In the genomic region with DNA sequence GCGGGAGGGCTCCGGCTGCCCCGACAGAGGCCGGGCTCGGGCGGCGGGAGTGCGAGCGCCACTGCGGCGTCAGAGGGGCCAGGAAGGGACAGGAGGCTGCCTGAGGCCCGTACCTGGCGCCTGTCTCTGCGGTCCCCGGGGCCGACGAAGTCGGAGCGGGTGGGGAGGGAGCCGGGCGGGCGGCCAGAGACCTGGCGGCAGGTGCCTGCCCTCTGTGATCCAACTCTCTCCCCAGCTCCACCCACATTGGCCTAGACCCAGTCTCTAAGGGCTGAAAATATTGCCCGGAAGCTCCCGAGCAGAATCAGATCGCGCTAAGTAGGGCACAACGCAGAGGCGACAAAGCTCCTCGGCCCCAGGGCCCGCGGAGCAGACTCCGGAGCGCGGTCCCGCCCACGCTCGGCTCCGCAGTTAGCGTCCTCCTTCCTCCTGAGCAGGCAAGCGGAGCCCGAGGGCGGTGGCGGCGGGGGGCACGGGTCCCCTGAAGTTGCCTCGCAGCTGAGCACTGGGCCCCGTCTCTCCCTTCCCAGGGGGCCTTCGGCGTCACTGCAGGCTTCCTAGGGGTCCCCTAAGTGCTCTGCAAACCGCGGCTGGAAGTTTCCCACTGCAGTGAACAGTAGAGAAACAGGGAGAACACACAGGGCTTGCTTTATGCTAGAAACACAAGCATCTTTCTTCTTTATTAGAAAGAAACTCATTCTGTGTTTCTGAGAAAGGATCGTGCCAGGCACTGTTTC, we compare ENCODE assay signal across 8 cellular contexts. TPM values are rescaled to one million over a fixed set of nuclear protein-coding genes. Genes with fewer than 3 reads are reported as not detected.
DNase-seq lines count a peak whose midpoint lies in the region; ATAC-seq and TF ChIP-seq lines count a peak whose summit lies in the region.

MAN2A2 (plus strand) TSS at position 307 of the 737 bp plus-strand sequence. CDS start 906 bp downstream, outside the sequence.

- H4K20me1 ChIP-seq in GM23248 (ENCODE audit: insufficient read depth), result no peaks in the 10 kb centered on the region

- H2AFZ ChIP-seq in GM23248, result peak within 1 kb of the TSS; percentile 92

- peak within 1 kb of the TSS; percentile 78 for H3K9ac ChIP-seq in GM23248

- H3F3A ChIP-seq in GM23248 (ENCODE audit: insufficient read depth), result peaks cover 10% of the 10 kb centered on the region; the same call in 1 of the 2 replicates

- no peaks in the 10 kb centered on the region for H3K27me3 ChIP-seq in GM23248 (replicated peaks; ENCODE audit: insufficient read depth)
- H3K27me3 ChIP-seq in ascending aorta, result no peaks in the 10 kb centered on the region
- H3K27me3 ChIP-seq in aorta (ENCODE audit: control insufficient read depth in 1 of 2, insufficient read depth in 2 of 2, low read length in 1 of 2), result no peaks in the 10 kb centered on the region

- H3K79me2 ChIP-seq in GM23248 (ENCODE audit: insufficient read depth), result no peaks in the 10 kb centered on the region

- H3K4me3 ChIP-seq in GM23248 (peak within 1 kb of the TSS; percentile 80), ascending aorta (peak within 1 kb of the TSS; percentile 82 to 89), aorta (ENCODE audit: low read length in 2 of 2) (peak within 1 kb of the TSS; percentile 77 to 90)

- peak; percentile 73 for ATAC-seq in aorta (ENCODE audit: low FRiP score)

- no peaks in the 10 kb centered on the region for H3K9me2 ChIP-seq in GM23248 (ENCODE audit: insufficient read depth)

- peak within 1 kb of the TSS; percentile 93 for H3K4me2 ChIP-seq in GM23248 (ENCODE audit: unreplicated experiment)

- H3K27ac ChIP-seq in GM23248 (peak within 1 kb of the TSS; percentile 45), ascending aorta (peak within 1 kb of the TSS; percentile 90 to 96), aorta (ENCODE audit: low read depth in 1 of 2, low read length in 2 of 2) (peak within 1 kb of the TSS; percentile 79 to 97)

- intact Hi-C loops in T-helper 2 cell treated with Interferon-gamma antibody and Interleukin-4, amounts not matched to agents 100 ng/mL and 5 ng/mL, for 36 hours (cut with micrococcal nuclease), result loop anchor here (1.0 to 10.0 kb wide), 4 partner anchors 27 to 378 kb away; partner anchors contain the start of gene CRTC3
- intact Hi-C loops in ascending aorta (cut with DNase I), result loop anchor here (1.0 kb wide), 2 partner anchors 29 to 91 kb away; partner anchors contain the start of genes HDDC3 and PRC1
- intact Hi-C loops in aorta (cut with DNase I), result loop anchor here (1.0 to 2.0 kb wide), 2 partner anchors 26 to 28 kb away; no protein-coding TSS in a partner anchor

- peaks cover 6% of the 10 kb centered on the region; the same call in 1 of the 2 replicates for H3K4me1 ChIP-seq in GM23248 (ENCODE audit: insufficient read depth)
- H3K4me1 ChIP-seq in ascending aorta, result peaks cover 0 to 12% of the 10 kb centered on the region in 2 donors
- no peaks in the 10 kb centered on the region for H3K4me1 ChIP-seq in aorta (ENCODE audit: control insufficient read depth in 1 of 2, insufficient read depth in 2 of 2, low read length in 2 of 2)

- H3K9me3 ChIP-seq in GM23248 (ENCODE audit: low read depth), result no peaks in the 10 kb centered on the region
- no peaks in the 10 kb centered on the region for H3K9me3 ChIP-seq in ascending aorta
- H3K9me3 ChIP-seq in aorta (ENCODE audit: control insufficient read depth, low read length), result no peaks in the 10 kb centered on the region

- in situ Hi-C loops in GM23248 (cut with MboI), result no loop called here

- TF ChIP-seq CTCF in ascending aorta (IDR thresholded peaks at IDR 0.05), result no peak

- H3K36me3 ChIP-seq in GM23248 (ENCODE audit: low read depth), result no peaks in the 10 kb centered on the region
- peaks cover 28 to 31% of the 10 kb centered on the region in 2 donors for H3K36me3 ChIP-seq in ascending aorta
- peaks cover 0 to 7% of the 10 kb centered on the region in 2 donors for H3K36me3 ChIP-seq in aorta (ENCODE audit: control insufficient read depth in 1 of 2, insufficient read depth in 2 of 2, low read length in 1 of 2)

- DNase-seq in GDM1 (lab: John Stamatoyannopoulos, UW) (peak; percentile 51), GM23248 (peak; percentile 79), Kasumi-1 (lab: John Stamatoyannopoulos, UW) (peak; percentile 47 to 51), ascending aorta (ENCODE audit: low spot score in 2 of 2) (peak in 1 of 2 donors; percentile 81), hepatic stellate cell (ENCODE audit: low spot score) (peak; percentile 79), renal cortical epithelial cell (ENCODE audit: low read depth) (peak; percentile 12), aorta (peak; percentile 81 to 90)

- WGBS in GM23248 (ENCODE audit: low coverage in 1 of 2, low lambda C conversion rate in 2 of 2, missing lambda C conversion rate in 2 of 2), 2 experiments, result 3% methylated on average over 40 to 44 of the region's 53 CpGs
- 0% methylated on average over 44 to 53 of the region's 53 CpGs for WGBS in aorta, 2 donors

RNA-seq across cellular contexts. Expression of gene MAN2A2, which starts in this region (rescaled TPM):
- total RNA-seq in GM23248 (2014; rRNA removed; shearing (Covaris generic)), result 5.9 and 7.7 TPM in 2 replicates
- 4.3 and 5.1 TPM in 2 replicates for polyA plus RNA-seq in GM23248 (2016; fragmentation: Nextera tagmentation; extraction: Ambion mirVana)
- total RNA-seq in T-helper 2 cell treated with Interferon-gamma antibody and Interleukin-4, amounts not matched to agents 100 ng/mL and 5 ng/mL, for 36 hours, result 134 and 136 TPM in 2 replicates
- total RNA-seq in ascending aorta, result 90.4 TPM
- 12.0 and 31.3 TPM in 2 replicates for total RNA-seq in renal cortical epithelial cell
- 10 to 100 TPM; 56.7 to 82.4 TPM for total RNA-seq in aorta
- 10 to 100 TPM; 19.2 to 49.2 TPM for polyA plus RNA-seq in aorta
